ENCODE assay signal across 20 cellular contexts in the genomic region with DNA sequence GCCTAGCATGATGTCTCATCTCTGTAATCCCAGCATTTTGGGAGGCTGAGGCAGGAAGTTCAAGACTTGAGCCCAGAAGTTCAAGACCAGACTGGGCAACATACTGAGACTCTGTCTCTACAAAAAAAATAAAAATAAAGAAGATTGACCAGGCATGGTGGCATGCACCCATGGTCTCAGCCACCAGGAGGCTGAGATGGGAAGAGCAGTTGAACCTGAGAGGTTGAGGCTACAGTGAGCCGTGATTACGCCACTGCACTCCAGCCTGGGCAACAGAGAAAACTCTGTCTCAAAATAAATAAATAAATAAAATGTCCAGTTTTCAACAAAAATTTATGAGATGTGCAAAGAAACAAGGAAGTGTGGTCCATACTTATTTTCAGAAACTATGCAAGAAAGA. TPM values are rescaled to one million over a fixed set of nuclear protein-coding genes. Genes with fewer than 3 reads are reported as not detected.
DNase-seq lines count a peak whose midpoint lies in the region; ATAC-seq and TF ChIP-seq lines count a peak whose summit lies in the region.
"Had no signal": no experiment of that assay in that cellular context is flagged by ENCODE, and none has a peak within 500 bp of the region (broad histone marks: within the 10 kb centered on the region; RNA-seq: fewer than 3 reads in every experiment).

No MANE protein-coding gene starts in this region.

- H3K36me3 Mint-ChIP-seq in HFFc6 (ENCODE audit: low read depth) = no peaks in the 10 kb centered on the region
- no peaks in the 10 kb centered on the region for H3K36me3 Mint-ChIP-seq in mesothelial cell of epicardium
- H3K36me3 Mint-ChIP-seq: activated naive CD8-positive, alpha-beta T cell treated with anti-CD3 and anti-CD28 coated beads for 36 hours; naive B cell had no signal

- DNase-seq in GM06990 (ENCODE audit: extremely low read depth, insufficient read length) (no peak), HFFc6 (no peak), cardiac fibroblast (ENCODE audit: low read depth in 2 of 2) (no peak), mesothelial cell of epicardium (ENCODE audit: low spot score in 2 of 2, unreplicated experiment in 2 of 2) (no peak), sciatic nerve (ENCODE audit: low spot score) (no peak)
- no peak for DNase-seq in activated effector memory CD4-positive, alpha-beta T cell treated with Interleukin-2 at 50 U/mL for 16 hours
- DNase-seq: activated CD4-positive, CD25-positive, alpha-beta regulatory T cell; activated naive CD8-positive, alpha-beta T cell treated with anti-CD3 and anti-CD28 coated beads for 36 hours; esophagus squamous epithelium; HCEC 1CT; heart right ventricle; naive B cell; NCI-H1105; NCI-H526; stimulated activated CD4-positive, alpha-beta T cell treated with anti-CD3 and anti-CD28 coated beads, Interleukin-4, amount 100 ng/mL, for 24 hours; T-helper 2 cell had no signal

- H3K4me3 ChIP-seq in GM06990 (replicated peaks; ENCODE audit: low read depth, low read length) = no peak overlapping the region
- H3K4me3 ChIP-seq in cardiac fibroblast (replicated peaks in 1 of 2; ENCODE audit: low read depth in 2 of 2, low read length in 2 of 2) = no peak overlapping the region
- H3K4me3 ChIP-seq: BLaER1 treated with 17β-estradiol and CSF1 and Interleukin-3, amounts not matched to agents 10 nM and 100 nM; esophagus squamous epithelium; heart right ventricle; lung; SJSA1 had no signal

- H3K4me1 Mint-ChIP-seq in HFFc6 (ENCODE audit: low read depth) = peaks cover 11% of the 10 kb centered on the region; the same call in 1 of the 2 replicates
- H3K4me1 Mint-ChIP-seq in mesothelial cell of epicardium = no peaks in the 10 kb centered on the region
- H3K4me1 Mint-ChIP-seq: activated naive CD8-positive, alpha-beta T cell treated with anti-CD3 and anti-CD28 coated beads for 36 hours; naive B cell had no signal

- H3K4me3 Mint-ChIP-seq in HFFc6 (no peak overlapping the region), mesothelial cell of epicardium (no peak overlapping the region)
- H3K4me3 Mint-ChIP-seq: activated naive CD8-positive, alpha-beta T cell treated with anti-CD3 and anti-CD28 coated beads for 36 hours; naive B cell had no signal

- TF ChIP-seq CTCF in GM06990 (IDR thresholded peaks at IDR 0.05; ENCODE audit: insufficient read depth, low read length, poor library complexity, severe bottlenecking) (peak; percentile 18), HFFc6 (IDR thresholded peaks at IDR 0.05) (0 out of 2 replicates have a peak, but pooled peaks have one; percentile 34), cardiac fibroblast (IDR thresholded peaks at IDR 0.05; ENCODE audit: low read depth, low read length) (peak; percentile 13), mesothelial cell of epicardium (IDR thresholded peaks at IDR 0.05; ENCODE audit: unreplicated experiment) (peak; percentile 26)

- no peaks in the 10 kb centered on the region for H3K9me3 Mint-ChIP-seq in HFFc6
- peaks cover 26% of the 10 kb centered on the region for H3K9me3 Mint-ChIP-seq in mesothelial cell of epicardium
- H3K9me3 Mint-ChIP-seq: activated naive CD8-positive, alpha-beta T cell treated with anti-CD3 and anti-CD28 coated beads for 36 hours; naive B cell had no signal

- no peaks in the 10 kb centered on the region for H3K27me3 Mint-ChIP-seq in HFFc6 (ENCODE audit: insufficient read depth)
- H3K27me3 Mint-ChIP-seq in mesothelial cell of epicardium (ENCODE audit: low read depth) = peaks cover 33% of the 10 kb centered on the region

- H3K27ac Mint-ChIP-seq in HFFc6 = no peak overlapping the region
- H3K27ac Mint-ChIP-seq in mesothelial cell of epicardium = no peak overlapping the region
- H3K27ac Mint-ChIP-seq: activated naive CD8-positive, alpha-beta T cell treated with anti-CD3 and anti-CD28 coated beads for 36 hours had no signal

- ATAC-seq in sciatic nerve (no peak), GM19395 (IDR thresholded peaks at IDR 0.05; ENCODE audit: unreplicated experiment) (no peak)
- ATAC-seq: heart right ventricle had no signal

- H3K36me3 ChIP-seq in GM06990 (ENCODE audit: control insufficient read depth, insufficient read depth, low read length) = no peaks in the 10 kb centered on the region
- H3K36me3 ChIP-seq: BLaER1 treated with 17β-estradiol and CSF1 and Interleukin-3, amounts not matched to agents 10 nM and 100 nM; SJSA1 had no signal

- intact Hi-C loops in sciatic nerve (cut with DNase I) = no loop called here

- no peaks in the 10 kb centered on the region for H3K27me3 ChIP-seq in GM06990 (replicated peaks; ENCODE audit: control insufficient read depth, insufficient read depth, low read length)
- H3K27me3 ChIP-seq: BLaER1 treated with 17β-estradiol and CSF1 and Interleukin-3, amounts not matched to agents 10 nM and 100 nM; esophagus squamous epithelium; heart right ventricle; SJSA1 had no signal

RNA-seq across cellular contexts. Expression of a gene that starts 28.3 kb away (rescaled TPM):
- under 1 TPM; 0.33 to 0.95 (median 0.64) TPM for total RNA-seq in HFFc6 (2021; fragmentation: NEBNext Ultra II Directional; extraction: Animal tissue kit (Norgen Biotek cat#: 25700))
- total RNA-seq in mesothelial cell of epicardium (1.6 to 2.6 TPM (median 2.6 TPM) in 3 replicates), sciatic nerve (4.4 TPM)
